In genomic region chr20:58264271-58264670, GRCh38 we compare ENCODE assay signal across 40 cellular contexts. TPM values are rescaled to one million over a fixed set of nuclear protein-coding genes. Genes with fewer than 3 reads are reported as not detected.
"Had no signal": no experiment of that assay in that cellular context is flagged by ENCODE, and none has a peak within 500 bp of the region (broad histone marks: within the 10 kb centered on the region; RNA-seq: fewer than 3 reads in every experiment).

No MANE protein-coding gene starts in this region.

- H3K27me3 ChIP-seq: brain microvascular endothelial cell, esophagus muscularis mucosa, foreskin keratinocyte, heart right ventricle, neutrophil, ovary, right lobe of liver, upper lobe of right lung had no signal

- H3K4me3 ChIP-seq: esophagus muscularis mucosa, heart right ventricle, ovary, right lobe of liver, skin epidermis, upper lobe of right lung had no signal

- FAIRE-seq: astrocyte, endothelial cell of umbilical vein, islet of Langerhans had no signal

- ATAC-seq: activated CD4-positive, alpha-beta T cell treated with anti-CD3 and anti-CD28 coated beads for 36 hours; activated CD8-positive, alpha-beta T cell treated with anti-CD3 and anti-CD28 coated beads, Interleukin-2, amount 10 ng/mL, durations not matched to agents 7 days and 5 days; foreskin keratinocyte; heart right ventricle; left ventricle myocardium superior; right lobe of liver; stimulated activated memory B cell treated with anti-CD40 and anti-IgM and Interleukin-4, amounts not matched to agents 10 μg/mL and 1 μg/mL and 100 μg/mL, for 72 hours; stimulated activated naive CD8-positive, alpha-beta T cell treated with anti-CD3 and anti-CD28 coated beads, Interleukin-15, amount 100 ng/mL, for 72 hours; T-cell; upper lobe of right lung had no signal

- H3K4me1 ChIP-seq: esophagus muscularis mucosa, foreskin keratinocyte, right lobe of liver, upper lobe of right lung had no signal

- H3K36me3 ChIP-seq: ovary, right lobe of liver had no signal

- H3K27ac ChIP-seq: brain microvascular endothelial cell, esophagus muscularis mucosa, foreskin keratinocyte, heart right ventricle, neutrophil, ovary, right lobe of liver, skin epidermis, upper lobe of right lung had no signal

- DNase-seq: activated CD4-positive, alpha-beta T cell treated with anti-CD3 and anti-CD28 coated beads for 36 hours; activated CD4-positive, CD25-positive, alpha-beta regulatory T cell; activated CD8-positive, alpha-beta T cell treated with anti-CD3 and anti-CD28 coated beads, Interleukin-2, amount 10 ng/mL, durations not matched to agents 7 days and 5 days; activated effector memory CD4-positive, alpha-beta T cell treated with anti-CD3 and anti-CD28 coated beads, Interleukin-2, amount 50 U/mL, for 16 hours; activated naive CD4-positive, alpha-beta T cell treated with anti-CD3 and anti-CD28 coated beads for 36 hours; activated naive CD8-positive, alpha-beta T cell treated with anti-CD3 and anti-CD28 coated beads, Interleukin-2, amount 10 ng/mL, durations not matched to agents 7 days and 5 days; activated T-cell treated with anti-CD3 and anti-CD28 coated beads, Interleukin-2, amount 50 U/mL, for 1 hour; amniotic stem cell; brain microvascular endothelial cell; caudate nucleus; foreskin keratinocyte; heart right ventricle; left ventricle myocardium superior; naive B cell; nephron progenitor cell; ovary; right lobe of liver; stimulated activated CD4-positive, alpha-beta T cell treated with anti-CD3 and anti-CD28 coated beads, Interleukin-1b, Interleukin-23, amount 100 ng/mL, for 48 hours; stimulated activated CD4-positive, alpha-beta T cell treated with anti-CD3 and anti-CD28 coated beads, Interleukin-4, amount 100 ng/mL, for 4 hours; stimulated activated CD8-positive, alpha-beta memory T cell treated with anti-CD3 and anti-CD28 coated beads, Interleukin-4, amount 100 ng/mL, for 48 hours; stimulated activated naive CD8-positive, alpha-beta T cell treated with anti-CD3 and anti-CD28 coated beads, Interleukin-15, amount 100 ng/mL, for 72 hours; substantia nigra; T-cell; upper lobe of right lung had no signal

- H3K9me3 ChIP-seq: esophagus muscularis mucosa, heart right ventricle, neutrophil, ovary, right lobe of liver, upper lobe of right lung had no signal

RNA-seq across cellular contexts. Expression of gene ANKRD60, which starts 35.8 kb away (rescaled TPM):
- total RNA-seq: activated CD4-positive, alpha-beta T cell treated with anti-CD3 and anti-CD28 coated beads for 36 hours; activated CD8-positive, alpha-beta T cell treated with anti-CD3 and anti-CD28 coated beads, Interleukin-2, amount 10 ng/mL, durations not matched to agents 7 days and 5 days; activated naive CD4-positive, alpha-beta T cell treated with anti-CD3 and anti-CD28 coated beads for 36 hours; activated naive CD8-positive, alpha-beta T cell treated with anti-CD3 and anti-CD28 coated beads, Interleukin-2, amount 10 ng/mL, durations not matched to agents 7 days and 5 days; activated T-helper 1 cell treated with anti-CD3 and anti-CD28 coated beads, Interleukin-12 subunit alpha, Interleukin-12 subunit beta, Interleukin-2, Interleukin-4 antibody, amounts not matched to agents 30 ng/mL and 10 ng/mL and 1 ng/mL, durations not matched to agents 14 hours and 24 hours and 36 hours; astrocyte; chondrocyte; endothelial cell of umbilical vein; esophagus muscularis mucosa; foreskin keratinocyte; glomerular endothelial cell; heart right ventricle; left ventricle myocardium superior; lung microvascular endothelial cell; mesenteric fat pad; mucosa of gallbladder; ovary; progenitor cell of endocrine pancreas; renal cortical epithelial cell; right lobe of liver; upper lobe of right lung had no signal
- polyA plus RNA-seq: endothelial cell of umbilical vein, foreskin keratinocyte, heart right ventricle, ovary, thymus had no signal
